24 cellular contexts compared by ENCODE assay signal in genomic region chr3:56364665-56365064, GRCh38.
"Had no signal": no experiment of that assay in that cellular context is flagged by ENCODE, and none has a peak within 500 bp of the region (broad histone marks: within the 10 kb centered on the region; RNA-seq: fewer than 3 reads in every experiment).

No MANE protein-coding gene starts in this region.

- H3K9me3 Mint-ChIP-seq: dendritic cell treated with granulocyte-macrophage colony-stimulating factor and Interleukin-4, amounts not matched to agents 40 ng/mL and 50 ng/mL, for 4 days; effector memory CD8-positive, alpha-beta T cell; endodermal cell had no signal

- H3K27me3 ChIP-seq: colonic mucosa, gastrocnemius medialis, heart right ventricle, left lung had no signal

- H3K36me3 Mint-ChIP-seq: naive thymus-derived CD4-positive, alpha-beta T cell had no signal

- H3K4me3 ChIP-seq: colonic mucosa, esophagus squamous epithelium, gastrocnemius medialis, heart right ventricle, left lung, lower lobe of right lung had no signal

- ATAC-seq: effector memory CD8-positive, alpha-beta T cell; esophagus mucosa; gastrocnemius medialis; heart right ventricle; left cardiac atrium; left lung; left ventricle myocardium superior; lower lobe of right lung; naive thymus-derived CD4-positive, alpha-beta T cell had no signal

- H3K36me3 ChIP-seq: colonic mucosa, esophagus squamous epithelium, gastrocnemius medialis, heart right ventricle, left lung, lower lobe of right lung had no signal

- H3K4me3 Mint-ChIP-seq: dendritic cell treated with granulocyte-macrophage colony-stimulating factor and Interleukin-4, amounts not matched to agents 40 ng/mL and 50 ng/mL, for 4 days; effector memory CD8-positive, alpha-beta T cell; endodermal cell; naive thymus-derived CD4-positive, alpha-beta T cell had no signal

- H3K27ac ChIP-seq: colonic mucosa, epithelial cell of prostate, esophagus squamous epithelium, gastrocnemius medialis, heart right ventricle, left lung, lower lobe of right lung had no signal

- H3K9me3 ChIP-seq: colonic mucosa, esophagus squamous epithelium, gastrocnemius medialis, heart right ventricle, left lung, lower lobe of right lung had no signal

- H3K4me1 ChIP-seq: colonic mucosa, esophagus squamous epithelium, gastrocnemius medialis, heart right ventricle, left lung, lower lobe of right lung had no signal

- DNase-seq: colonic mucosa; cortex of kidney; effector CD8-positive, alpha-beta T cell; effector memory CD8-positive, alpha-beta T cell; endodermal cell; erythroblast; esophagus squamous epithelium; foreskin fibroblast; foreskin melanocyte; gastrocnemius medialis; glutamatergic neuron; head of caudate nucleus; heart right ventricle; hippocampal formation; left cardiac atrium; left lung; left ventricle myocardium superior; lower lobe of right lung; mesenchymal stem cell; midbrain; naive thymus-derived CD4-positive, alpha-beta T cell had no signal

- H3K27ac Mint-ChIP-seq: dendritic cell treated with granulocyte-macrophage colony-stimulating factor and Interleukin-4, amounts not matched to agents 40 ng/mL and 50 ng/mL, for 4 days; effector memory CD8-positive, alpha-beta T cell; endodermal cell; naive thymus-derived CD4-positive, alpha-beta T cell had no signal

- H3K27me3 Mint-ChIP-seq: dendritic cell treated with granulocyte-macrophage colony-stimulating factor and Interleukin-4, amounts not matched to agents 40 ng/mL and 50 ng/mL, for 4 days had no signal
